ENCODE assay signal across 19 cellular contexts in the genomic region with DNA sequence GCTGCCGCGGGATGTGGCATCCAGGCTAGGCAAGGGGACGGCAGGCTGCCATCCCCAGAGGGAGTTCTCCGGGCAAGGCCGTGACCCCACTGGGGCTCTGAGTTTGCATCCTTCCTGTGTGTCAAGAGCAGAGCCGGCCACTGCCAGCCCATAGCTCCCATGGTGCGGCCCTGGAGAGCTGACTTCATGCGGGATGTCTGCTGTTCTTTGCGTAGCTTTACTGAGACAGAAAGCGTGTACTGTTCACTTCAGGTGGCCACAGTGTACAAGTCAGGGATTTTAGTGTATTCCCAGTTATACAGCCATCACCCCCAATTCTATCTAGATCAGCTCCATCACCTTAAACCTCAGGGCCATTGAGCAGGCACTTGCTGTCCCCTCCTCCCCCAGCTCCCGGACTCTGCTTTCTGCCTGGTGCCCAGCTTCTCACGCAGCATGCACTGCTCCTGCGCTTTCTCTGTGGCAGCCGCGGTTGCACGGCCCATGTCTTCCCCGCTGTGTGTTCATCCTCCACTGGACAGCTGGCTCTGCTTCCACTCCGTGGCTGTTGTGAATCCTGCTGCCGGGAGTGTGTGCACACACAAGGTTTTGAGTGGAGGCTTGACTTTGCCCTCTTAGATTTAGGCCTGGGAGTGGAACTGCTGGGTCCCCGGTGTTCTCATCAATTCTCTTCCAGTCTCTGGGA.
A peak's percentile ranks its signal among the peaks of the same experiment; 100 is the strongest.
DNase-seq lines count a peak whose midpoint lies in the region; ATAC-seq and TF ChIP-seq lines count a peak whose summit lies in the region.
"Had no signal": no experiment of that assay in that cellular context is flagged by ENCODE, and none has a peak within 500 bp of the region (broad histone marks: within the 10 kb centered on the region; RNA-seq: fewer than 3 reads in every experiment).

No MANE protein-coding gene starts in this region.

- no peak for DNase-seq in activated naive CD8-positive, alpha-beta T cell treated with anti-CD3 and anti-CD28 coated beads, Interleukin-2, amount 50 U/mL, for 24 hours
- no peak for DNase-seq in activated naive CD8-positive, alpha-beta T cell treated with anti-CD3 and anti-CD28 coated beads for 36 hours
- DNase-seq in glutamatergic neuron (no peak), mesenchymal stem cell (no peak), NCI-H1436 treated with DMSO at 0.1 percent for 48 hours (lab: John Stamatoyannopoulos, UW) (no peak), occipital lobe (lab: John Stamatoyannopoulos, UW) (no peak)
- DNase-seq: DMS79 treated with DMSO at 0.1 percent for 48 hours, GM23248, HCEC 1CT, NCI-H1105, NCI-H2081, NCI-H2171, NCI-H345, NCI-H524, NCI-H774 had no signal

- peak overlapping the region; percentile 49 for H3K27ac Mint-ChIP-seq in activated naive CD8-positive, alpha-beta T cell treated with anti-CD3 and anti-CD28 coated beads, Interleukin-2, amount 50 U/mL, for 24 hours
- no peak overlapping the region for H3K27ac Mint-ChIP-seq in activated naive CD8-positive, alpha-beta T cell treated with anti-CD3 and anti-CD28 coated beads for 36 hours
- peak overlapping the region; percentile 20 for H3K27ac Mint-ChIP-seq in activated T-helper 17 cell treated with anti-CD3 and anti-CD28 coated beads, Interleukin-2, amount 50 U/mL, for 72 hours
- peak overlapping the region; percentile 90 for H3K27ac Mint-ChIP-seq in glutamatergic neuron (ENCODE audit: unreplicated experiment)

- no peak overlapping the region for H3K23ac ChIP-seq in mesenchymal stem cell (ENCODE audit: low read length in 2 of 2)

- no peak overlapping the region for H4K8ac ChIP-seq in mesenchymal stem cell (ENCODE audit: low read length)

- no peaks in the 10 kb centered on the region for H3K9me3 Mint-ChIP-seq in activated naive CD8-positive, alpha-beta T cell treated with anti-CD3 and anti-CD28 coated beads, Interleukin-2, amount 50 U/mL, for 24 hours
- H3K9me3 Mint-ChIP-seq in activated naive CD8-positive, alpha-beta T cell treated with anti-CD3 and anti-CD28 coated beads for 36 hours, result no peaks in the 10 kb centered on the region
- no peaks in the 10 kb centered on the region for H3K9me3 Mint-ChIP-seq in activated T-helper 17 cell treated with anti-CD3 and anti-CD28 coated beads, Interleukin-2, amount 50 U/mL, for 72 hours
- peaks cover 6% of the 10 kb centered on the region for H3K9me3 Mint-ChIP-seq in glutamatergic neuron (ENCODE audit: unreplicated experiment)

- peaks cover 7 to 51% of the 10 kb centered on the region in 2 experiments for H3K36me3 ChIP-seq in mesenchymal stem cell (ENCODE audit: control insufficient read depth in 1 of 2, insufficient read depth in 2 of 2, low read depth in 1 of 2, low read length in 2 of 2)
- H3K36me3 ChIP-seq: SJCRH30 had no signal

- H3K27me3 ChIP-seq in mesenchymal stem cell (ENCODE audit: control insufficient read depth in 1 of 2, insufficient read depth in 1 of 2, low read length in 2 of 2), result peaks cover 0 to 26% of the 10 kb centered on the region in 2 experiments
- H3K27me3 ChIP-seq: SJCRH30 had no signal

- H3K4ac ChIP-seq in mesenchymal stem cell (ENCODE audit: low read depth in 1 of 2, low read length in 2 of 2), result no peak overlapping the region

- H3K14ac ChIP-seq in mesenchymal stem cell (ENCODE audit: low read length in 2 of 2), result no peak overlapping the region

- no peak overlapping the region for H2AK5ac ChIP-seq in mesenchymal stem cell (ENCODE audit: low read length, severe bottlenecking)

- no peak overlapping the region for H4K91ac ChIP-seq in mesenchymal stem cell (ENCODE audit: low read length)

- no peak for TF ChIP-seq CTCF in glutamatergic neuron (IDR thresholded peaks at IDR 0.05; ENCODE audit: partially characterized antibody, unreplicated experiment)

- H3K18ac ChIP-seq in mesenchymal stem cell (ENCODE audit: low read depth in 1 of 2, low read length in 2 of 2), result no peak overlapping the region

- no peak overlapping the region for H2AFZ ChIP-seq in mesenchymal stem cell (ENCODE audit: low read depth, low read length)
- H2AFZ ChIP-seq: GM23248 had no signal

- no peak overlapping the region for H3K9ac ChIP-seq in mesenchymal stem cell (ENCODE audit: low read length)
- H3K9ac ChIP-seq: GM23248, KMS-11 had no signal

- no peak overlapping the region for H2BK5ac ChIP-seq in mesenchymal stem cell (ENCODE audit: low read depth, low read length, poor library complexity, severe bottlenecking)

- no peaks in the 10 kb centered on the region for H3K9me3 ChIP-seq in mesenchymal stem cell (ENCODE audit: control insufficient read depth, low read length)
- H3K9me3 ChIP-seq: SJCRH30 had no signal

- H3K36me3 Mint-ChIP-seq in activated naive CD8-positive, alpha-beta T cell treated with anti-CD3 and anti-CD28 coated beads, Interleukin-2, amount 50 U/mL, for 24 hours (ENCODE audit: low read depth), result peaks cover 5% of the 10 kb centered on the region
- H3K36me3 Mint-ChIP-seq in activated naive CD8-positive, alpha-beta T cell treated with anti-CD3 and anti-CD28 coated beads for 36 hours, result no peaks in the 10 kb centered on the region
- peaks cover 5% of the 10 kb centered on the region for H3K36me3 Mint-ChIP-seq in activated T-helper 17 cell treated with anti-CD3 and anti-CD28 coated beads, Interleukin-2, amount 50 U/mL, for 72 hours (ENCODE audit: low read depth)
- H3K36me3 Mint-ChIP-seq in glutamatergic neuron (ENCODE audit: unreplicated experiment), result no peaks in the 10 kb centered on the region

- 94% methylated on average over 20 of the region's 20 CpGs for WGBS in mesenchymal stem cell

- no peak overlapping the region for H3K27ac ChIP-seq in mesenchymal stem cell (ENCODE audit: low read length, poor library complexity, severe bottlenecking)
- H3K27ac ChIP-seq: GM23248, KMS-11, SJCRH30 had no signal

- no peak overlapping the region for H2BK12ac ChIP-seq in mesenchymal stem cell (ENCODE audit: low read length in 2 of 2)

- H3K27me3 Mint-ChIP-seq in activated naive CD8-positive, alpha-beta T cell treated with anti-CD3 and anti-CD28 coated beads, Interleukin-2, amount 50 U/mL, for 24 hours, result no peaks in the 10 kb centered on the region
- H3K27me3 Mint-ChIP-seq in activated naive CD8-positive, alpha-beta T cell treated with anti-CD3 and anti-CD28 coated beads for 36 hours, result no peaks in the 10 kb centered on the region
- H3K27me3 Mint-ChIP-seq in activated T-helper 17 cell treated with anti-CD3 and anti-CD28 coated beads, Interleukin-2, amount 50 U/mL, for 72 hours, result no peaks in the 10 kb centered on the region
- H3K27me3 Mint-ChIP-seq in glutamatergic neuron (ENCODE audit: unreplicated experiment), result peaks cover 6% of the 10 kb centered on the region

- H2BK15ac ChIP-seq in mesenchymal stem cell (ENCODE audit: low read depth, poor library complexity, severe bottlenecking), result no peak overlapping the region

- no peak overlapping the region for H3K4me2 ChIP-seq in mesenchymal stem cell (ENCODE audit: low read length, poor library complexity, severe bottlenecking)
- H3K4me2 ChIP-seq: KMS-11 had no signal

- H3K79me1 ChIP-seq in mesenchymal stem cell (replicated peaks; ENCODE audit: low read length, poor library complexity, severe bottlenecking), result no peaks in the 10 kb centered on the region

- no peak overlapping the region for H3K4me3 Mint-ChIP-seq in activated naive CD8-positive, alpha-beta T cell treated with anti-CD3 and anti-CD28 coated beads, Interleukin-2, amount 50 U/mL, for 24 hours
- H3K4me3 Mint-ChIP-seq in activated naive CD8-positive, alpha-beta T cell treated with anti-CD3 and anti-CD28 coated beads for 36 hours, result no peak overlapping the region
- H3K4me3 Mint-ChIP-seq in activated T-helper 17 cell treated with anti-CD3 and anti-CD28 coated beads, Interleukin-2, amount 50 U/mL, for 72 hours, result no peak overlapping the region
- H3K4me3 Mint-ChIP-seq in glutamatergic neuron (ENCODE audit: unreplicated experiment), result peak overlapping the region; percentile 68

- no peak overlapping the region for H2BK120ac ChIP-seq in mesenchymal stem cell (ENCODE audit: low read depth, low read length)

- H3K4me1 ChIP-seq in mesenchymal stem cell (ENCODE audit: control insufficient read depth, insufficient read depth, low read depth, low read length), result peaks cover 5% of the 10 kb centered on the region

- ATAC-seq in activated naive CD8-positive, alpha-beta T cell treated with anti-CD3 and anti-CD28 coated beads, Interleukin-2, amount 50 U/mL, for 24 hours, result no peak
- ATAC-seq in activated T-helper 17 cell treated with anti-CD3 and anti-CD28 coated beads, Interleukin-2, amount 50 U/mL, for 72 hours (replicated peaks), result no peak
- no peak for ATAC-seq in HG03175 (IDR thresholded peaks at IDR 0.05; ENCODE audit: unreplicated experiment)

- no peak overlapping the region for H3K4me3 ChIP-seq in mesenchymal stem cell (ENCODE audit: insufficient read depth in 1 of 2, low read depth in 1 of 2, low read length in 2 of 2)
- H3K4me3 ChIP-seq: GM23248, SJCRH30 had no signal

- peaks cover 11% of the 10 kb centered on the region for H3K4me1 Mint-ChIP-seq in activated naive CD8-positive, alpha-beta T cell treated with anti-CD3 and anti-CD28 coated beads, Interleukin-2, amount 50 U/mL, for 24 hours
- H3K4me1 Mint-ChIP-seq in activated naive CD8-positive, alpha-beta T cell treated with anti-CD3 and anti-CD28 coated beads for 36 hours, result peaks cover 8% of the 10 kb centered on the region
- peaks cover 4% of the 10 kb centered on the region for H3K4me1 Mint-ChIP-seq in activated T-helper 17 cell treated with anti-CD3 and anti-CD28 coated beads, Interleukin-2, amount 50 U/mL, for 72 hours
- peaks cover 27% of the 10 kb centered on the region for H3K4me1 Mint-ChIP-seq in glutamatergic neuron (ENCODE audit: low read depth, unreplicated experiment)
